29 cellular contexts compared by ENCODE assay signal in genomic region chr11:29842061-29842460, GRCh38.
"Had no signal": no experiment of that assay in that cellular context is flagged by ENCODE, and none has a peak within 500 bp of the region (broad histone marks: within the 10 kb centered on the region; RNA-seq: fewer than 3 reads in every experiment).

No MANE protein-coding gene starts in this region.

- H3K27me3 Mint-ChIP-seq: naive thymus-derived CD8-positive, alpha-beta T cell; natural killer cell treated with Interleukin-12 subunit alpha and Interleukin-12 subunit beta and Interleukin-15 and Interleukin-18, amount 100 ng/mL, for 72 hours; progenitor cell of endocrine pancreas; stimulated activated naive B cell treated with anti-CD40 and anti-IgM and Interleukin-4, amounts not matched to agents 10 μg/mL and 1 μg/mL and 100 μg/mL, for 72 hours; stimulated activated naive CD8-positive, alpha-beta T cell treated with anti-CD3 and anti-CD28 coated beads, Interleukin-15, Interleukin-2, amounts not matched to agents 100 ng/mL and 50 ng/mL, for 24 hours; type B pancreatic cell had no signal

- H3K4me1 Mint-ChIP-seq: naive thymus-derived CD8-positive, alpha-beta T cell; nephron progenitor cell; neural crest cell; stimulated activated effector memory CD8-positive, alpha-beta T cell treated with anti-CD3 and anti-CD28 coated beads, Interleukin-12 subunit alpha, Interleukin-12 subunit beta, amount 100 ng/mL, for 72 hours; stimulated activated naive B cell treated with anti-CD40 and anti-IgM and Interleukin-4, amounts not matched to agents 10 μg/mL and 1 μg/mL and 100 μg/mL, for 72 hours had no signal

- H3K27ac Mint-ChIP-seq: naive thymus-derived CD8-positive, alpha-beta T cell; natural killer cell treated with Interleukin-12 subunit alpha and Interleukin-12 subunit beta and Interleukin-15 and Interleukin-18, amount 100 ng/mL, for 72 hours; nephron progenitor cell; progenitor cell of endocrine pancreas; stimulated activated effector memory CD8-positive, alpha-beta T cell treated with anti-CD3 and anti-CD28 coated beads, Interleukin-12 subunit alpha, Interleukin-12 subunit beta, amount 100 ng/mL, for 72 hours; stimulated activated naive B cell treated with anti-CD40 and anti-IgM and Interleukin-4, amounts not matched to agents 10 μg/mL and 1 μg/mL and 100 μg/mL, for 72 hours; stimulated activated naive CD8-positive, alpha-beta T cell treated with anti-CD3 and anti-CD28 coated beads, Interleukin-15, Interleukin-2, amounts not matched to agents 100 ng/mL and 50 ng/mL, for 24 hours; type B pancreatic cell had no signal

- H3K36me3 Mint-ChIP-seq: naive thymus-derived CD8-positive, alpha-beta T cell; natural killer cell treated with Interleukin-12 subunit alpha and Interleukin-12 subunit beta and Interleukin-15 and Interleukin-18, amount 100 ng/mL, for 72 hours; stimulated activated effector memory CD8-positive, alpha-beta T cell treated with anti-CD3 and anti-CD28 coated beads, Interleukin-12 subunit alpha, Interleukin-12 subunit beta, amount 100 ng/mL, for 72 hours; stimulated activated naive B cell treated with anti-CD40 and anti-IgM and Interleukin-4, amounts not matched to agents 10 μg/mL and 1 μg/mL and 100 μg/mL, for 72 hours; type B pancreatic cell had no signal

- DNase-seq: naive thymus-derived CD8-positive, alpha-beta T cell; nephron progenitor cell; nucleus accumbens; pancreas; posterior cingulate gyrus; psoas muscle; right cardiac atrium; right lobe of liver; sigmoid colon; small intestine; stimulated activated CD4-positive, alpha-beta T cell treated with anti-CD3 and anti-CD28 coated beads, Interleukin-15, amount 100 ng/mL, for 24 hours; stimulated activated CD4-positive, alpha-beta T cell treated with anti-CD3 and anti-CD28 coated beads, Interleukin-2, amount 100 ng/mL, for 24 hours; stimulated activated CD4-positive, alpha-beta T cell treated with anti-CD3 and anti-CD28 coated beads, Interleukin-2, amount 100 ng/mL, for 48 hours; stimulated activated CD4-positive, alpha-beta T cell treated with anti-CD3 and anti-CD28 coated beads, Interleukin-4, amount 100 ng/mL, for 24 hours; stimulated activated naive B cell treated with anti-CD40 and anti-IgM and Interleukin-4, amounts not matched to agents 10 μg/mL and 1 μg/mL and 100 μg/mL, for 72 hours; stimulated activated naive CD4-positive, alpha-beta T cell treated with Interleukin-2 at 50 U/mL for 16 hours; stomach; testis; tibial artery; transverse colon; upper lobe of right lung; uterus had no signal

- H3K9me3 ChIP-seq: neutrophil, pancreas, psoas muscle, right lobe of liver, sigmoid colon, stomach, testis, tibial artery, transverse colon, upper lobe of right lung, uterus had no signal

- ATAC-seq: naive thymus-derived CD8-positive, alpha-beta T cell; natural killer cell treated with Interleukin-12 subunit alpha and Interleukin-12 subunit beta and Interleukin-15 and Interleukin-18, amount 100 ng/mL, for 72 hours; pancreas; psoas muscle; right cardiac atrium; right lobe of liver; stimulated activated effector memory CD8-positive, alpha-beta T cell treated with anti-CD3 and anti-CD28 coated beads, Interleukin-12 subunit alpha, Interleukin-12 subunit beta, amount 100 ng/mL, for 72 hours; stimulated activated naive B cell treated with anti-CD40 and anti-IgM and Interleukin-4, amounts not matched to agents 10 μg/mL and 1 μg/mL and 100 μg/mL, for 72 hours; upper lobe of right lung had no signal

- H3K27ac ChIP-seq: neutrophil, pancreas, psoas muscle, right lobe of liver, sigmoid colon, stomach, testis, tibial artery, transverse colon, upper lobe of right lung, uterus had no signal

- H3K4me3 Mint-ChIP-seq: naive thymus-derived CD8-positive, alpha-beta T cell; natural killer cell treated with Interleukin-12 subunit alpha and Interleukin-12 subunit beta and Interleukin-15 and Interleukin-18, amount 100 ng/mL, for 72 hours; nephron progenitor cell; neural crest cell; stimulated activated effector memory CD8-positive, alpha-beta T cell treated with anti-CD3 and anti-CD28 coated beads, Interleukin-12 subunit alpha, Interleukin-12 subunit beta, amount 100 ng/mL, for 72 hours; stimulated activated naive B cell treated with anti-CD40 and anti-IgM and Interleukin-4, amounts not matched to agents 10 μg/mL and 1 μg/mL and 100 μg/mL, for 72 hours; stimulated activated naive CD8-positive, alpha-beta T cell treated with anti-CD3 and anti-CD28 coated beads, Interleukin-15, Interleukin-2, amounts not matched to agents 100 ng/mL and 50 ng/mL, for 24 hours; type B pancreatic cell had no signal

- H3K9me3 Mint-ChIP-seq: nephron progenitor cell; neural crest cell; stimulated activated effector memory CD8-positive, alpha-beta T cell treated with anti-CD3 and anti-CD28 coated beads, Interleukin-12 subunit alpha, Interleukin-12 subunit beta, amount 100 ng/mL, for 72 hours; type B pancreatic cell had no signal

- H3K27me3 ChIP-seq: neutrophil, pancreas, right lobe of liver, sigmoid colon, stomach, testis, tibial artery, transverse colon, upper lobe of right lung, uterus had no signal

- H3K4me1 ChIP-seq: pancreas, psoas muscle, right lobe of liver, sigmoid colon, stomach, testis, tibial artery, transverse colon, upper lobe of right lung, uterus had no signal

- H3K4me3 ChIP-seq: pancreas, psoas muscle, right lobe of liver, sigmoid colon, stomach, testis, tibial artery, transverse colon, upper lobe of right lung, uterus had no signal

- H3K36me3 ChIP-seq: neutrophil, pancreas, right lobe of liver, sigmoid colon, stomach, tibial artery, transverse colon, upper lobe of right lung, uterus had no signal
